In the genomic region with DNA sequence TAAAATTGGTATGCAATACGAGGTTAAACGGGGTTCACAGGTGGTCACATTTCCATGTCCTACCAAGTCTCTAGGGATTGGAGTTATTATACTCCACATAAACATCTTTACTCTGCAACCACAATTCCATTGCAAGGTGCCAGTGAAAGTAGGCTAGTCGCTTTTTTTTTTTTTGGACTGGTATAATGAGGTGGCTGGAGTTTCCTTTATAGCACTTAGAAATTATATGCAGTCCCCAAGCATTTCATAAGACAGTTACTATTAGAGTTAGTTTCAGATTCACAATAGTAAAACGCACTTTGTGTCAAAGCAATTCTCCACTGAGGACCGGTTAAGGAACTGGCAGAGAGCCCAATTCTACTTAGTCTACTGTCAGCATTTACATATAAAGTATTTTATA, we compare ENCODE assay signal across 9 cellular contexts. TPM values are rescaled to one million over a fixed set of nuclear protein-coding genes. Genes with fewer than 3 reads are reported as not detected.
DNase-seq lines count a peak whose midpoint lies in the region; ATAC-seq and TF ChIP-seq lines count a peak whose summit lies in the region.
"Had no signal": no experiment of that assay in that cellular context is flagged by ENCODE, and none has a peak within 500 bp of the region (broad histone marks: within the 10 kb centered on the region; RNA-seq: fewer than 3 reads in every experiment).

No MANE protein-coding gene starts in this region.

- H3K27ac ChIP-seq in CD8-positive, alpha-beta memory T cell (ENCODE audit: low read depth, low read length), result peak overlapping the region; percentile 32

- H3K9me3 Mint-ChIP-seq in CD8-positive, alpha-beta memory T cell, result peaks cover 0 to 2% (median 0%) of the 10 kb centered on the region in 5 donors
- H3K9me3 Mint-ChIP-seq in chondrocyte (ENCODE audit: low read depth) (no peaks in the 10 kb centered on the region), nephron (no peaks in the 10 kb centered on the region)
- H3K9me3 Mint-ChIP-seq: effector memory CD8-positive, alpha-beta T cell had no signal

- H3K4me1 Mint-ChIP-seq in CD8-positive, alpha-beta memory T cell, result peaks cover 16 to 25% (median 25%) of the 10 kb centered on the region in 3 donors
- peaks cover 29% of the 10 kb centered on the region for H3K4me1 Mint-ChIP-seq in chondrocyte (ENCODE audit: low read depth)
- H3K4me1 Mint-ChIP-seq in nephron, result peaks cover 12% of the 10 kb centered on the region

- peak; percentile 27 for ATAC-seq in HG03159 (IDR thresholded peaks at IDR 0.05; ENCODE audit: unreplicated experiment)
- no peak for ATAC-seq in GM21381 (IDR thresholded peaks at IDR 0.05; ENCODE audit: unreplicated experiment)
- ATAC-seq: effector memory CD8-positive, alpha-beta T cell had no signal

- H3K27me3 ChIP-seq in CD8-positive, alpha-beta memory T cell (ENCODE audit: insufficient read depth, low read length, poor library complexity, severe bottlenecking), result no peaks in the 10 kb centered on the region

- no peaks in the 10 kb centered on the region for H3K36me3 ChIP-seq in CD8-positive, alpha-beta memory T cell (ENCODE audit: insufficient read depth, low read length)

- TF ChIP-seq CTCF in chondrocyte (IDR thresholded peaks at IDR 0.05) (no peak), nephron (IDR thresholded peaks at IDR 0.05; ENCODE audit: unreplicated experiment in 3 of 3) (no peak)

- DNase-seq in CD8-positive, alpha-beta memory T cell, result no peak
- DNase-seq in chondrocyte (ENCODE audit: low spot score) (no peak), epidermal melanocyte (ENCODE audit: insufficient read length, low spot score) (no peak), posterior cingulate gyrus (no peak), A172 (ENCODE audit: low spot score) (no peak)
- DNase-seq: effector memory CD8-positive, alpha-beta T cell had no signal

- CTCF ChIA-PET in CD8-positive, alpha-beta memory T cell (lab: Charles Lee), result no interaction called here

- H3K27me3 Mint-ChIP-seq in CD8-positive, alpha-beta memory T cell, result peaks cover 15 to 57% of the 10 kb centered on the region in 2 donors
- H3K27me3 Mint-ChIP-seq in chondrocyte (ENCODE audit: low read depth), result no peaks in the 10 kb centered on the region
- peaks cover 16% of the 10 kb centered on the region for H3K27me3 Mint-ChIP-seq in nephron (ENCODE audit: low read depth)

- no peaks in the 10 kb centered on the region for H3K9me3 ChIP-seq in CD8-positive, alpha-beta memory T cell (ENCODE audit: low read length)

- H3K4me3 Mint-ChIP-seq in CD8-positive, alpha-beta memory T cell, result no peak overlapping the region
- H3K4me3 Mint-ChIP-seq in chondrocyte (ENCODE audit: unreplicated experiment) (peak overlapping the region; percentile 89), nephron (peak overlapping the region; percentile 91 to 96 (median 93))

- H3K36me3 Mint-ChIP-seq in CD8-positive, alpha-beta memory T cell, result no peaks in the 10 kb centered on the region
- H3K36me3 Mint-ChIP-seq in chondrocyte (ENCODE audit: low read depth), result no peaks in the 10 kb centered on the region
- H3K36me3 Mint-ChIP-seq in nephron (ENCODE audit: low read depth), result no peaks in the 10 kb centered on the region

- no peak overlapping the region for H3K27ac Mint-ChIP-seq in CD8-positive, alpha-beta memory T cell
- H3K27ac Mint-ChIP-seq in chondrocyte (ENCODE audit: unreplicated experiment), result no peak overlapping the region
- H3K27ac Mint-ChIP-seq in nephron, result peak overlapping the region in 1 of 3 experiments; percentile 95
- H3K27ac Mint-ChIP-seq: effector memory CD8-positive, alpha-beta T cell had no signal

- no peak overlapping the region for H3K4me3 ChIP-seq in CD8-positive, alpha-beta memory T cell (ENCODE audit: low read length)

- no peaks in the 10 kb centered on the region for H3K4me1 ChIP-seq in CD8-positive, alpha-beta memory T cell (ENCODE audit: insufficient read depth, low read length)

- intact Hi-C loops in posterior cingulate gyrus (cut with DNase I), result loop anchor here (10.0 kb wide), 1 partner anchor 147 kb away; no protein-coding TSS in a partner anchor

- POLR2A ChIA-PET in CD8-positive, alpha-beta memory T cell (lab: Charles Lee), result no interaction called here

RNA-seq across cellular contexts. Expression of gene MEF2C, which starts 1.4 kb away (rescaled TPM):
- total RNA-seq in CD8-positive, alpha-beta memory T cell, result under 1 TPM; 0.31 to 0.85 TPM
- not detected for polyA plus RNA-seq in CD8-positive, alpha-beta memory T cell
- 25.4 to 35.7 TPM (median 29.6 TPM) in 3 replicates for total RNA-seq in chondrocyte
- 0.41 and 2.4 TPM in 2 replicates for total RNA-seq in A172 (2014; rRNA removed; shearing (Covaris generic))

Comparison
In these comparisons a context has a peak if more than half of its experiments do, and no peak if none do; other contexts are left out.
1. H3K4me3 Mint-ChIP-seq: peak in chondrocyte (single experiment) and nephron (3 of 3); none in CD8-positive, alpha-beta memory T cell (0 of 7).